1 cellular context compared by ENCODE assay signal in the genomic region with DNA sequence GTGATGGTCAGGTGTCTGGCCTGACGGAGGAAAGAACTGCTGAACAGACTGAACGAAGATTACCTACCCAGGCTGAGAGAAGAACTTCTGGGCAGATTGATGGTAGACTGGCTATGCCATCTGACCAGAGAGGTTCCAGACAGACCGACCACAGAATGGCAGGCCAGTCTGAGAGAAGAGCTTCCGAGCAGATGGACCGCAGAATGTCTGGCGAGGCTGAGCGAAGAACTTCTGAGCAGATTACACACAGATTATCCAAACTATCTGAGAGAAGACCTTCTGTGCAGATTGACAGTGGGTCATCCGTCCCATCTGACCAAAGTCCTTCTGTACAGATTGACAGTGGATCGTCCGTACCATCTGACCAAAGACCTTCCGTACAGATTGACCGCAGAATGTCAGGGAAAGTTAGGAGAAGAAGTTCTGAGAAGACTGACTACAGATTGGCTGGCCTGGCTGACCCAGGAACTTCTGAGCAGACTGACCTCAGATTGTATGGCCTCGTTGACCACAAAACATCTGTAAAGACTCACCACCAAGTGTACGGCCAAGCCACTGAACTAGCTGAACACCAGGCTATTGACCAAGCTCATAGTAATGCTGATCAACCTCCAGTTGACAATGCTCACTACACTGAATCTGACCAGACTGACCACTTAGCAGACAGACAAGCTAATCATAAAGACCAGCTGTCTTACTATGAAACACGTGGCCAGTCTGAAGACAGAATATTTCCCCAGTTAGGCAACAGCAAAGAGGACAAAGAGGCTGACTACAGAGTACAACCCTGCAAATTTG.
TF ChIP-seq lines count a peak whose summit lies in the region.

No MANE protein-coding gene starts in this region.

TF ChIP-seq in K562, 482 proteins besides CTCF, POLR2A, EP300 and RAD21:
- TF ChIP-seq POLR3A (IDR thresholded peaks at IDR 0.05; ENCODE audit: borderline replicate concordance, extremely low read depth, insufficient read depth, insufficient read length) (no peak), GTF2F1 (IDR thresholded peaks at IDR 0.05; ENCODE audit: low read depth, low read length) (no peak), STAG1 (CRISPR knock-in tag; IDR thresholded peaks at IDR 0.05; ENCODE audit: borderline replicate concordance) (no peak), ZFX (CRISPR knock-in tag; IDR thresholded peaks at IDR 0.05) (no peak), ZBED1 (IDR thresholded peaks at IDR 0.05) (no peak), TAF15 (IDR thresholded peaks at IDR 0.05; ENCODE audit: low read depth, low read length) (no peak), U2AF2 (optimal IDR thresholded peaks at IDR 0.05; ENCODE audit: low read depth, low read length) (no peak)
- TF ChIP-seq, protein P1, sequence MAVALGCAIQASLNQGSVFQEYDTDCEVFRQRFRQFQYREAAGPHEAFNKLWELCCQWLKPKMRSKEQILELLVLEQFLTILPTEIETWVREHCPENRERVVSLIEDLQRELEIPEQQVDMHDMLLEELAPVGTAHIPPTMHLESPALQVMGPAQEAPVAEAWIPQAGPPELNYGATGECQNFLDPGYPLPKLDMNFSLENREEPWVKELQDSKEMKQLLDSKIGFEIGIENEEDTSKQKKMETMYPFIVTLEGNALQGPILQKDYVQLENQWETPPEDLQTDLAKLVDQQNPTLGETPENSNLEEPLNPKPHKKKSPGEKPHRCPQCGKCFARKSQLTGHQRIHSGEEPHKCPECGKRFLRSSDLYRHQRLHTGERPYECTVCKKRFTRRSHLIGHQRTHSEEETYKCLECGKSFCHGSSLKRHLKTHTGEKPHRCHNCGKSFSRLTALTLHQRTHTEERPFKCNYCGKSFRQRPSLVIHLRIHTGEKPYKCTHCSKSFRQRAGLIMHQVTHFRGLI (CRISPR knock-in tag; IDR thresholded peaks at IDR 0.05): no peak
- TF ChIP-seq, protein P2, sequence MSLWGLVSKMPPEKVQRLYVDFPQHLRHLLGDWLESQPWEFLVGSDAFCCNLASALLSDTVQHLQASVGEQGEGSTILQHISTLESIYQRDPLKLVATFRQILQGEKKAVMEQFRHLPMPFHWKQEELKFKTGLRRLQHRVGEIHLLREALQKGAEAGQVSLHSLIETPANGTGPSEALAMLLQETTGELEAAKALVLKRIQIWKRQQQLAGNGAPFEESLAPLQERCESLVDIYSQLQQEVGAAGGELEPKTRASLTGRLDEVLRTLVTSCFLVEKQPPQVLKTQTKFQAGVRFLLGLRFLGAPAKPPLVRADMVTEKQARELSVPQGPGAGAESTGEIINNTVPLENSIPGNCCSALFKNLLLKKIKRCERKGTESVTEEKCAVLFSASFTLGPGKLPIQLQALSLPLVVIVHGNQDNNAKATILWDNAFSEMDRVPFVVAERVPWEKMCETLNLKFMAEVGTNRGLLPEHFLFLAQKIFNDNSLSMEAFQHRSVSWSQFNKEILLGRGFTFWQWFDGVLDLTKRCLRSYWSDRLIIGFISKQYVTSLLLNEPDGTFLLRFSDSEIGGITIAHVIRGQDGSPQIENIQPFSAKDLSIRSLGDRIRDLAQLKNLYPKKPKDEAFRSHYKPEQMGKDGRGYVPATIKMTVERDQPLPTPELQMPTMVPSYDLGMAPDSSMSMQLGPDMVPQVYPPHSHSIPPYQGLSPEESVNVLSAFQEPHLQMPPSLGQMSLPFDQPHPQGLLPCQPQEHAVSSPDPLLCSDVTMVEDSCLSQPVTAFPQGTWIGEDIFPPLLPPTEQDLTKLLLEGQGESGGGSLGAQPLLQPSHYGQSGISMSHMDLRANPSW (CRISPR knock-in tag; IDR thresholded peaks at IDR 0.05): no peak
